In the genomic region with DNA sequence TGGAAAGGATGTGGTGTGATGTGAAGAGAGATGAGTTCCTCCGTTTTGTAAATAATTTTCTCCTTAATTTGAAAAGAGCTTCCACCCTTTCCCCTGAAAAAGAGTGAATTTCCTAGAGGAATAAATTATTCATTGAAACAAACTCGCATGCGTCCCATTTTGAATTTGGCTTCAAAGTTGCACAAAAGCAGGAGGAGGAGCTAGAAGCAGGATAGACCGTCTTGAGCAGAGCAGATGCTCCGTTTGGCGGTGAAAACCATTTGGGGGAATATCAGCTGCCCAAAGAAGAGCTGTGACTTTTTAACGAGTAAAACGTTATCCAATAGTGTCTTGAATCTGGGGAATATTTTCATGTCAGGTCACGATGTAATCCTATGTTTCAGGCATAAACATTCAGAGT, we compare ENCODE assay signal across 20 cellular contexts.
"Had no signal": no experiment of that assay in that cellular context is flagged by ENCODE, and none has a peak within 500 bp of the region (broad histone marks: within the 10 kb centered on the region; RNA-seq: fewer than 3 reads in every experiment).

No MANE protein-coding gene starts in this region.

- H3K9me3 Mint-ChIP-seq: activated CD4-positive, alpha-beta T cell treated with anti-CD3 and anti-CD28 coated beads, Interleukin-2, amount 10 ng/mL, durations not matched to agents 24 days and 14 days; activated CD8-positive, alpha-beta T cell treated with anti-CD3 and anti-CD28 coated beads for 36 hours; activated naive CD8-positive, alpha-beta T cell treated with anti-CD3 and anti-CD28 coated beads for 36 hours; activated T-helper 17 cell treated with anti-CD3 and anti-CD28 coated beads, Interleukin-2, amount 50 U/mL, for 72 hours; endodermal cell; mesothelial cell of epicardium had no signal

- H3K4me3 ChIP-seq: lung, prostate gland had no signal

- H3K27me3 ChIP-seq: tibial artery had no signal

- ATAC-seq: activated CD8-positive, alpha-beta T cell treated with anti-CD3 and anti-CD28 coated beads for 36 hours; activated T-helper 17 cell treated with anti-CD3 and anti-CD28 coated beads, Interleukin-2, amount 50 U/mL, for 72 hours; foreskin keratinocyte; left lobe of liver; right cardiac atrium had no signal

- H3K27ac Mint-ChIP-seq: activated CD4-positive, alpha-beta T cell treated with anti-CD3 and anti-CD28 coated beads, Interleukin-2, amount 10 ng/mL, durations not matched to agents 24 days and 14 days; activated CD8-positive, alpha-beta T cell treated with anti-CD3 and anti-CD28 coated beads for 36 hours; activated naive CD8-positive, alpha-beta T cell treated with anti-CD3 and anti-CD28 coated beads for 36 hours; activated T-helper 17 cell treated with anti-CD3 and anti-CD28 coated beads, Interleukin-2, amount 50 U/mL, for 72 hours; endodermal cell; mesothelial cell of epicardium had no signal

- FAIRE-seq: keratinocyte had no signal

- H3K9me3 ChIP-seq: prostate gland, tibial artery had no signal

- H3K36me3 ChIP-seq: prostate gland, tibial artery had no signal

- H3K4me1 ChIP-seq: foreskin keratinocyte, prostate gland had no signal

- H3K36me3 Mint-ChIP-seq: activated naive CD8-positive, alpha-beta T cell treated with anti-CD3 and anti-CD28 coated beads for 36 hours had no signal

- H3K27ac ChIP-seq: epithelial cell of prostate, foreskin keratinocyte, prostate gland had no signal

- H3K4me3 Mint-ChIP-seq: activated CD4-positive, alpha-beta T cell treated with anti-CD3 and anti-CD28 coated beads, Interleukin-2, amount 10 ng/mL, durations not matched to agents 24 days and 14 days; activated CD8-positive, alpha-beta T cell treated with anti-CD3 and anti-CD28 coated beads for 36 hours; activated naive CD8-positive, alpha-beta T cell treated with anti-CD3 and anti-CD28 coated beads for 36 hours; activated T-helper 17 cell treated with anti-CD3 and anti-CD28 coated beads, Interleukin-2, amount 50 U/mL, for 72 hours had no signal

- H3K4me1 Mint-ChIP-seq: activated T-helper 17 cell treated with anti-CD3 and anti-CD28 coated beads, Interleukin-2, amount 50 U/mL, for 72 hours; endodermal cell had no signal

- DNase-seq: activated CD4-positive, alpha-beta T cell treated with anti-CD3 and anti-CD28 coated beads, Interleukin-2, amount 10 ng/mL, durations not matched to agents 24 days and 14 days; activated CD8-positive, alpha-beta T cell treated with anti-CD3 and anti-CD28 coated beads for 36 hours; activated naive CD4-positive, alpha-beta T cell; activated naive CD8-positive, alpha-beta T cell treated with anti-CD3 and anti-CD28 coated beads for 36 hours; activated T-cell treated with anti-CD3 and anti-CD28 coated beads, Interleukin-2, amount 50 U/mL, for 1 hour; amniotic stem cell; endodermal cell; foreskin keratinocyte; right cardiac atrium; stimulated activated CD4-positive, alpha-beta T cell treated with anti-CD3 and anti-CD28 coated beads, Interleukin-2, amount 100 ng/mL, for 24 hours; stimulated activated naive CD4-positive, alpha-beta T cell treated with Interleukin-2 at 50 U/mL for 16 hours; T1000; tibial artery had no signal
